Comparison of ENCODE assay signal across 8 cellular contexts in the genomic region with DNA sequence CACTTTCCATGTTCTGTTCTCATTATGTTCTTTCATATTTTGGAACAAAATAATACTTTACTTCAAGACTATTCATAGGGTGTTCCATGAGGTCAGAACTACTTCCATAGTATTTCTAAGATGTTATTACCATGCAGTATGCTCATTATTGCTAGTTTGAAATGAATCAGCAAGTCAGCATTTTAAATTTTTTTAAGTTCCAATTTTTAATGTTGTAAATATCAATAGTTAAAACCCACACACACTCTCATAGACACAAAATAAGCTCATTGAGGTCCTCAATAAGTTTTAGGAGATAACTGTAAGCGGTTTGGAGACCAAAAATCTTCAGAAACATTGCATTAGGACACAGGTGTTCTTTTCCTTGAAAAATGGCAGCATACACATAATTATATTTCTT.
"Had no signal": no experiment of that assay in that cellular context is flagged by ENCODE, and none has a peak within 500 bp of the region (broad histone marks: within the 10 kb centered on the region; RNA-seq: fewer than 3 reads in every experiment).

No MANE protein-coding gene starts in this region.

- ATAC-seq: HCT116 had no signal

- DNase-seq: GM23248, GOT3, H7, Kasumi-1, KG1 had no signal

- H3K27ac ChIP-seq: GM23248 had no signal

- FAIRE-seq: HTR-8/SVneo had no signal

- H2AFZ ChIP-seq: GM23248 had no signal

- H3K36me3 ChIP-seq: HAP-1 had no signal

- H3K9me3 ChIP-seq: HAP-1 had no signal

- H3K4me3 ChIP-seq: GM23248, HAP-1 had no signal

- H3K9ac ChIP-seq: GM23248 had no signal
